25 cellular contexts compared by ENCODE assay signal in genomic region chr2:190380962-190381412, GRCh38.
"Had no signal": no experiment of that assay in that cellular context is flagged by ENCODE, and none has a peak within 500 bp of the region (broad histone marks: within the 10 kb centered on the region; RNA-seq: fewer than 3 reads in every experiment).

No MANE protein-coding gene starts in this region.

- H3K9me3 ChIP-seq: esophagus squamous epithelium, gastroesophageal sphincter, ovary, psoas muscle, testis, tibial nerve had no signal

- H3K79me2 ChIP-seq: hepatocyte had no signal

- H3K4me3 Mint-ChIP-seq: natural killer cell treated with Interleukin-12 subunit alpha and Interleukin-12 subunit beta and Interleukin-15 and Interleukin-18, amount 100 ng/mL, for 72 hours; neural progenitor cell; stimulated activated naive B cell treated with anti-CD40 and anti-IgM and Interleukin-4, amounts not matched to agents 10 μg/mL and 1 μg/mL and 100 μg/mL, for 72 hours; stimulated activated naive CD8-positive, alpha-beta T cell treated with anti-CD3 and anti-CD28 coated beads, Interleukin-15, amount 100 ng/mL, for 72 hours had no signal

- H3K36me3 ChIP-seq: esophagus squamous epithelium, gastroesophageal sphincter, neural progenitor cell, ovary, tibial nerve had no signal

- H3K4me1 ChIP-seq: gastroesophageal sphincter, neural progenitor cell, psoas muscle, testis had no signal

- H3K4me3 ChIP-seq: coronary artery, esophagus squamous epithelium, gastroesophageal sphincter, hepatocyte, lung, neural progenitor cell, ovary, psoas muscle, skin epidermis, testis, tibial nerve had no signal

- ATAC-seq: gastroesophageal sphincter; left colon; left ventricle myocardium superior; natural killer cell treated with Interleukin-12 subunit alpha and Interleukin-12 subunit beta and Interleukin-15 and Interleukin-18, amount 100 ng/mL, for 72 hours; psoas muscle; sciatic nerve; stimulated activated naive B cell treated with anti-CD40 and anti-IgM and Interleukin-4, amounts not matched to agents 10 μg/mL and 1 μg/mL and 100 μg/mL, for 72 hours; stimulated activated naive CD8-positive, alpha-beta T cell treated with anti-CD3 and anti-CD28 coated beads, Interleukin-15, amount 100 ng/mL, for 72 hours had no signal

- H2AFZ ChIP-seq: hepatocyte, neural progenitor cell had no signal

- H3K4me2 ChIP-seq: hepatocyte, neural progenitor cell had no signal

- H3K4me1 Mint-ChIP-seq: neural progenitor cell; stimulated activated naive B cell treated with anti-CD40 and anti-IgM and Interleukin-4, amounts not matched to agents 10 μg/mL and 1 μg/mL and 100 μg/mL, for 72 hours had no signal

- H3K36me3 Mint-ChIP-seq: natural killer cell treated with Interleukin-12 subunit alpha and Interleukin-12 subunit beta and Interleukin-15 and Interleukin-18, amount 100 ng/mL, for 72 hours; neural progenitor cell; stimulated activated naive B cell treated with anti-CD40 and anti-IgM and Interleukin-4, amounts not matched to agents 10 μg/mL and 1 μg/mL and 100 μg/mL, for 72 hours had no signal

- H3K27me3 ChIP-seq: esophagus squamous epithelium, gastroesophageal sphincter, hepatocyte, neural progenitor cell, ovary, testis, tibial nerve had no signal

- H3K27me3 Mint-ChIP-seq: stimulated activated naive CD8-positive, alpha-beta T cell treated with anti-CD3 and anti-CD28 coated beads, Interleukin-15, amount 100 ng/mL, for 72 hours had no signal

- H3K9ac ChIP-seq: neural progenitor cell had no signal

- H3K9me3 Mint-ChIP-seq: natural killer cell treated with Interleukin-12 subunit alpha and Interleukin-12 subunit beta and Interleukin-15 and Interleukin-18, amount 100 ng/mL, for 72 hours; neural progenitor cell; stimulated activated naive CD8-positive, alpha-beta T cell treated with anti-CD3 and anti-CD28 coated beads, Interleukin-15, amount 100 ng/mL, for 72 hours had no signal

- H3K27ac ChIP-seq: coronary artery, esophagus squamous epithelium, gastroesophageal sphincter, hepatocyte, neural progenitor cell, ovary, psoas muscle, skin epidermis, testis, tibial nerve had no signal

- DNase-seq: effector memory CD4-positive, alpha-beta T cell; esophagus squamous epithelium; foreskin fibroblast; left colon; left ventricle myocardium superior; mesenchymal stem cell; midbrain; nucleus accumbens; ovary; psoas muscle; retina; stimulated activated CD4-positive, alpha-beta T cell treated with anti-CD3 and anti-CD28 coated beads, Interleukin-2, amount 100 ng/mL, for 24 hours; stimulated activated CD4-positive, alpha-beta T cell treated with anti-CD3 and anti-CD28 coated beads, Interleukin-4, amount 100 ng/mL, for 4 hours; stimulated activated naive B cell treated with anti-CD40 and anti-IgM and Interleukin-4, amounts not matched to agents 10 μg/mL and 1 μg/mL and 100 μg/mL, for 72 hours; stimulated activated naive CD8-positive, alpha-beta T cell treated with anti-CD3 and anti-CD28 coated beads, Interleukin-15, amount 100 ng/mL, for 72 hours; testis had no signal
